In genomic region chr16:74455619-74456289, GRCh38 we compare ENCODE assay signal across 14 cellular contexts. TPM values are rescaled to one million over a fixed set of nuclear protein-coding genes. Genes with fewer than 3 reads are reported as not detected.
DNase-seq lines count a peak whose midpoint lies in the region; FAIRE-seq and TF ChIP-seq lines count a peak whose summit lies in the region.
"Had no signal": no experiment of that assay in that cellular context is flagged by ENCODE, and none has a peak within 500 bp of the region (broad histone marks: within the 10 kb centered on the region; RNA-seq: fewer than 3 reads in every experiment).

No MANE protein-coding gene starts in this region.

- H3K9me3 ChIP-seq in A673 (ENCODE audit: low read depth, low read length, poor library complexity, severe bottlenecking) = no peaks in the 10 kb centered on the region
- H3K9me3 ChIP-seq: transverse colon had no signal

- intact Hi-C loops in A673 (cut with micrococcal nuclease; ENCODE audit: unreplicated experiment) = no loop called here

- no peak for TF ChIP-seq CTCF in A673 (conservative IDR thresholded peaks at IDR 0.05; ENCODE audit: low read depth, low read length)
- no peak for TF ChIP-seq CTCF in bronchial epithelial cell (IDR thresholded peaks at IDR 0.05; ENCODE audit: insufficient read depth, low read length, severe bottlenecking)

- CTCF ChIA-PET in A673 (lab: Charles Lee) = no interaction called here

- BruUV-seq in A673 (replicated peaks; lab: Mats Ljungman, UMichigan) = no TSS peak

- H3K27me3 ChIP-seq in A673 (replicated peaks; ENCODE audit: insufficient read depth, low read depth, low read length, poor library complexity) (no peaks in the 10 kb centered on the region), bronchial epithelial cell (ENCODE audit: control insufficient read depth, insufficient read depth, low read length) (no peaks in the 10 kb centered on the region)
- H3K27me3 ChIP-seq: dorsolateral prefrontal cortex, transverse colon had no signal

- no peak for FAIRE-seq in bronchial epithelial cell (lab: Jason Lieb, UNC)

- peaks cover 100% of the 10 kb centered on the region for H3K36me3 ChIP-seq in A673 (ENCODE audit: insufficient read depth, low read length, poor library complexity, severe bottlenecking)
- peaks cover 20% of the 10 kb centered on the region for H3K36me3 ChIP-seq in bronchial epithelial cell (ENCODE audit: control insufficient read depth, insufficient read depth, low read length)

- peak overlapping the region; percentile 33 for H3K27ac ChIP-seq in A673 (ENCODE audit: low read depth, low read length, poor library complexity, severe bottlenecking)
- H3K27ac ChIP-seq: VCaP had no signal

- no peaks in the 10 kb centered on the region for H3K4me1 ChIP-seq in A673 (ENCODE audit: insufficient read depth, low read length, poor library complexity, severe bottlenecking)
- H3K4me1 ChIP-seq: transverse colon had no signal

- DNase-seq in A673 (ENCODE audit: low spot score) (no peak), HuH-7.5 (ENCODE audit: low spot score) (peak; percentile 29), bronchial epithelial cell (ENCODE audit: low read depth) (peak; percentile 74), iris pigment epithelial cell (ENCODE audit: low read depth) (peak; percentile 82), NCI-H1417 (lab: John Stamatoyannopoulos, UW) (no peak), DMS 273 (lab: John Stamatoyannopoulos, UW; ENCODE audit: unreplicated experiment) (no peak)
- DNase-seq in activated CD4-positive, CD25-positive, alpha-beta regulatory T cell (lab: John Stamatoyannopoulos, UW) = no peak
- no peak for DNase-seq in stimulated activated CD4-positive, alpha-beta T cell treated with anti-CD3 and anti-CD28 coated beads, Interleukin-12 subunit alpha, Interleukin-12 subunit beta, amount 100 ng/mL, for 4 hours
- DNase-seq: Calu3; left cardiac atrium; stimulated activated CD8-positive, alpha-beta memory T cell treated with anti-CD3 and anti-CD28 coated beads, Interleukin-4, amount 100 ng/mL, for 48 hours; transverse colon had no signal

- H3K4me3 ChIP-seq in A673 (ENCODE audit: low read depth, low read length, poor library complexity, severe bottlenecking) (no peak overlapping the region), bronchial epithelial cell (ENCODE audit: low read depth, low read length) (no peak overlapping the region)
- H3K4me3 ChIP-seq: dorsolateral prefrontal cortex, transverse colon had no signal

- POLR2A ChIA-PET in A673 (lab: Charles Lee; ENCODE audit: low non-redundant PET) = no interaction called here

RNA-seq across cellular contexts. Expression of gene CLEC18B, which starts 34.5 kb away (rescaled TPM):
- total RNA-seq in A673 (2021) (32.4 and 37.7 TPM in 2 replicates), bronchial epithelial cell (0.79 and 1.4 TPM in 2 replicates)

Comparison
In these comparisons a context has a peak if more than half of its experiments do, and no peak if none do; other contexts are left out.
1. DNase-seq: peak in HuH-7.5 (single experiment), bronchial epithelial cell (single experiment) and iris pigment epithelial cell (single experiment); none in A673 (single experiment), activated CD4-positive, CD25-positive, alpha-beta regulatory T cell (0 of 4), stimulated activated CD4-positive, alpha-beta T cell treated with anti-CD3 and anti-CD28 coated beads, Interleukin-12 subunit alpha, Interleukin-12 subunit beta, amount 100 ng/mL, for 4 hours (single experiment), NCI-H1417 (0 of 3) and DMS 273 (single experiment).
2. RNA of gene CLEC18B, which starts 34.5 kb away (total RNA-seq): 32.4 to 37.7 TPM in A673; 0.79 to 1.4 TPM in bronchial epithelial cell; every median in the first group is over 10 times any median in the second.